ENCODE assay signal across 9 cellular contexts in the genomic region with DNA sequence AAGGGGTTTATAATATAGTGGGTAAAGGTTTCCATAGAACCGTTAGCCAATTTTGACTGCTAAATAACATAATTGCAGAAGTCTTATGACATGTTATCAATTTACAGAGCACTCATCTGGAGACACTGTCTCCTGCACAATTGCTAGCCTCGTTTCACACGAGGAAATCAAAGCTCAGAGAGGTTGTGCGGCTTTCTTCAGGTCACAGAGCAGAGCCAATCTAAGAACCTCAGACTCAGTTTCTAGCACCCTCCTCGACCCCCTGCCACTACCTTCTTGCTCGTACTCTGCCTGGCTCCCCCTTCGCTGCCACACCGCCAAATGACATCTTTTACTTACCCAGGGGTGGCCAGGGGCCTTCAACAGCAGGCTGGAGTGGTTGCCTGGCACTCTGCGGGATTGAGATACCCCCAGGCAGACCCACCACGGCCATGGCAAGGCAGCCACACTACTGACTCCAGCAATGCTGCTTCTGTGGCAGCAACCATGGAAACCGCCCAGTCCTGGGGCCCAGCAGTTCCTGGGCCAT.
"Had no signal": no experiment of that assay in that cellular context is flagged by ENCODE, and none has a peak within 500 bp of the region (broad histone marks: within the 10 kb centered on the region; RNA-seq: fewer than 3 reads in every experiment).

No MANE protein-coding gene starts in this region.

- H3K9me3 ChIP-seq: HAP-1 had no signal

- H3K4me3 ChIP-seq: GM23248, HAP-1 had no signal

- H3K9ac ChIP-seq: GM23248, KMS-11 had no signal

- H3K27ac ChIP-seq: GM23248, HL-60, KMS-11 had no signal

- H2AFZ ChIP-seq: GM23248 had no signal

- H3K36me3 ChIP-seq: HAP-1 had no signal

- ATAC-seq: HCT116 had no signal

- DNase-seq: GM23248, GOT3, H7, IMR-90, KBM-7 had no signal

- H3K4me2 ChIP-seq: KMS-11 had no signal
